13 cellular contexts compared by ENCODE assay signal in genomic region chr1:184482113-184482512, GRCh38.
DNase-seq lines count a peak whose midpoint lies in the region; ATAC-seq and TF ChIP-seq lines count a peak whose summit lies in the region.
"Had no signal": no experiment of that assay in that cellular context is flagged by ENCODE, and none has a peak within 500 bp of the region (broad histone marks: within the 10 kb centered on the region; RNA-seq: fewer than 3 reads in every experiment).

No MANE protein-coding gene starts in this region.

- H3K36me3 ChIP-seq in duodenal mucosa (ENCODE audit: control insufficient read depth in 1 of 2, insufficient read depth in 2 of 2, low read length in 2 of 2), result peaks cover 0 to 5% of the 10 kb centered on the region in 2 donors
- H3K36me3 ChIP-seq in left lung, result no peaks in the 10 kb centered on the region
- peaks cover 0 to 16% (median 5%) of the 10 kb centered on the region in 4 donors for H3K36me3 ChIP-seq in sigmoid colon
- H3K36me3 ChIP-seq in Karpas-422 (ENCODE audit: insufficient read depth, low read length), result no peaks in the 10 kb centered on the region

- H3K4me3 ChIP-seq in duodenal mucosa (ENCODE audit: low read depth in 1 of 2, low read length in 2 of 2) (no peak overlapping the region), left lung (no peak overlapping the region), sigmoid colon (no peak overlapping the region), Karpas-422 (ENCODE audit: low read length) (no peak overlapping the region)
- H3K4me3 ChIP-seq: A549 had no signal

- no peaks in the 10 kb centered on the region for H3K9me3 ChIP-seq in duodenal mucosa (ENCODE audit: control insufficient read depth in 1 of 2, low read length in 2 of 2)
- no peaks in the 10 kb centered on the region for H3K9me3 ChIP-seq in left lung
- no peaks in the 10 kb centered on the region for H3K9me3 ChIP-seq in sigmoid colon
- H3K9me3 ChIP-seq in Karpas-422 (ENCODE audit: low read length), result no peaks in the 10 kb centered on the region

- H3K4me1 ChIP-seq in duodenal mucosa (ENCODE audit: control insufficient read depth in 1 of 2, insufficient read depth in 2 of 2, low read length in 2 of 2) (peaks cover 60 to 62% of the 10 kb centered on the region in 2 donors), left lung (peaks cover 30 to 37% of the 10 kb centered on the region in 2 donors), sigmoid colon (peaks cover 0 to 65% (median 60%) of the 10 kb centered on the region in 4 donors), Karpas-422 (ENCODE audit: low read length) (no peaks in the 10 kb centered on the region)

- peak overlapping the region; percentile 10 for H3K27ac ChIP-seq in duodenal mucosa (ENCODE audit: low read depth, low read length)
- peak overlapping the region in 1 of 2 donors; percentile 81 for H3K27ac ChIP-seq in left lung
- H3K27ac ChIP-seq in sigmoid colon, result peak overlapping the region; percentile 68 to 79 (median 78)
- H3K27ac ChIP-seq in Karpas-422 (ENCODE audit: low read length), result no peak overlapping the region
- H3K27ac ChIP-seq: A549 had no signal

- TF ChIP-seq CTCF in AG09319 (IDR thresholded peaks at IDR 0.05; ENCODE audit: low read depth, low read length) (no peak), left lung (IDR thresholded peaks at IDR 0.05) (no peak), sigmoid colon (IDR thresholded peaks at IDR 0.05) (no peak)

- H3K9ac ChIP-seq in duodenal mucosa (ENCODE audit: low read depth in 1 of 2, low read length in 2 of 2), result no peak overlapping the region
- no peak overlapping the region for H3K9ac ChIP-seq in Karpas-422 (ENCODE audit: low read length)

- intact Hi-C loops in left lung (cut with DNase I) (no loop called here), sigmoid colon (cut with DNase I) (loop anchor here (2.0 to 10.0 kb wide), 2 partner anchors 93 to 183 kb away; no protein-coding TSS in a partner anchor)

- peak; percentile 44 for DNase-seq in AG09319 (ENCODE audit: extremely low read depth, low read depth)
- DNase-seq in left lung, result peak in 1 of 2 donors; percentile 47
- peak; percentile 94 for DNase-seq in sigmoid colon
- no peak for DNase-seq in germinal center (ENCODE audit: low spot score)
- DNase-seq in Karpas-422, result no peak
- DNase-seq in stimulated activated CD4-positive, alpha-beta T cell treated with anti-CD3 and anti-CD28 coated beads, Interleukin-15, amount 100 ng/mL, for 24 hours, result no peak
- DNase-seq: activated naive CD4-positive, alpha-beta T cell; SIG-M5; stimulated activated CD4-positive, alpha-beta T cell treated with anti-CD3 and anti-CD28 coated beads, Interleukin-4, amount 100 ng/mL, for 1 hour; stimulated activated naive B cell treated with anti-CD40 and anti-IgM and Interleukin-4, amounts not matched to agents 10 μg/mL and 1 μg/mL and 100 μg/mL, for 72 hours had no signal

- ATAC-seq in left lung (peak; percentile 4), GM21367 (IDR thresholded peaks at IDR 0.05; ENCODE audit: unreplicated experiment) (no peak)
- ATAC-seq: A549; stimulated activated naive B cell treated with anti-CD40 and anti-IgM and Interleukin-4, amounts not matched to agents 10 μg/mL and 1 μg/mL and 100 μg/mL, for 72 hours had no signal

- H4K20me1 ChIP-seq in Karpas-422 (ENCODE audit: insufficient read depth, low read depth, low read length), result no peaks in the 10 kb centered on the region

- WGBS in sigmoid colon, 2 donors, result 69 to 82% methylated on average over 6 of the region's 6 CpGs

- no peak overlapping the region for H3K4me2 ChIP-seq in Karpas-422 (ENCODE audit: low read depth, low read length, poor library complexity, severe bottlenecking)
- H3K4me2 ChIP-seq: A549 had no signal

- TF ChIP-seq EP300 in sigmoid colon (IDR thresholded peaks at IDR 0.05), result no peak

- no peaks in the 10 kb centered on the region for H3K27me3 ChIP-seq in duodenal mucosa (ENCODE audit: control insufficient read depth in 1 of 2, insufficient read depth in 2 of 2, low read length in 2 of 2)
- H3K27me3 ChIP-seq in left lung, result no peaks in the 10 kb centered on the region
- no peaks in the 10 kb centered on the region for H3K27me3 ChIP-seq in sigmoid colon
- no peaks in the 10 kb centered on the region for H3K27me3 ChIP-seq in Karpas-422 (ENCODE audit: low read length)

- no peaks in the 10 kb centered on the region for H3K9me2 ChIP-seq in Karpas-422 (replicated peaks; ENCODE audit: insufficient read depth, low read length)

- no peak for TF ChIP-seq POLR2A in sigmoid colon (IDR thresholded peaks at IDR 0.05)

- no peak overlapping the region for H2AFZ ChIP-seq in Karpas-422 (ENCODE audit: low read length)

- no peaks in the 10 kb centered on the region for H3K79me2 ChIP-seq in Karpas-422 (ENCODE audit: low read length)

Comparison
In these comparisons a context has a peak if more than half of its experiments do, and no peak if none do; other contexts are left out.
1. DNase-seq: peak in AG09319 (single experiment) and sigmoid colon (single experiment); none in germinal center (single experiment), Karpas-422 (single experiment) and stimulated activated CD4-positive, alpha-beta T cell treated with anti-CD3 and anti-CD28 coated beads, Interleukin-15, amount 100 ng/mL, for 24 hours (single experiment).